In the genomic region with DNA sequence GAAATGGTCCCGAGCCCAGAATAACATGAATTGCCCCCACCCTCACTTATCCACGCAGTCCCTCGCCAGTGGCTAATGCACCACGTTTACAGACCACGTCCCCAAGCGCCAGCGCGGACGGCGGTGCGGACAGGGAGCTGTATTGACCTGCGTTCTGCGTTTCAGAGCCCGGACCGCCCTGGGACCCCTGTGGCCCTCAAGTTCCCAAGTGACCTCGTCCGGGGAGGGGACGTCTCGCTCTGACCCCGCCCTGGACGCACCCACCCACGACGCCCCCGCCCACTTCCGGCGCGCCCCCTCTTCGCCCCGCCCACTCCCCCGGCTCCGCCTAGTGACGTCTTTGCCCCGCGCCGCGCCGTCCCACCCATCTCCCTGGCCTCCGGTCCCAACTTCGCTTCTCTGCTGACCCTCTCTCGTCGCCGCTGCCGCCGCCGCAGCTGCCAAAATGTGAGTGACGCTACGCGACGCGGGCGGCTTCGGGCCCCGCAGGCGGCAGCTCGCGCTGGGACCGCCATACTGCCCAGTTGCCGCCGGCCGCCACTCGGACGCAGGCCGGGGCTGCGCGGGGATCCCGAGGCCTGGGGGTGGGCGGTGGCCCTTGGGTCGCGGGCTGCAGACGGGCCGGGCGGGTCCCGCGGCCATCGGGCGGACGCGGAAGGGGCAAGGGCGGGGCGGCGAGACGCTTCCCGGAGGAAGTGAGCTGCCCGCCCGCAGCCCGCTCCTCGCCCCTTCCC, we compare ENCODE assay signal across 8 cellular contexts. TPM values are rescaled to one million over a fixed set of nuclear protein-coding genes. Genes with fewer than 3 reads are reported as not detected.
A peak's percentile ranks its signal among the peaks of the same experiment; 100 is the strongest.
DNase-seq lines count a peak whose midpoint lies in the region; ATAC-seq lines count a peak whose summit lies in the region.

A gene with protein sequence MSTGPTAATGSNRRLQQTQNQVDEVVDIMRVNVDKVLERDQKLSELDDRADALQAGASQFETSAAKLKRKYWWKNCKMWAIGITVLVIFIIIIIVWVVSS (plus strand): TSS at position 358 of the 734 bp plus-strand sequence. CDS start 88 bp downstream, at position 446.

- CTCF ChIA-PET in activated CD8-positive, alpha-beta T cell treated with anti-CD3 and anti-CD28 coated beads, Interleukin-2, amount 10 ng/mL, durations not matched to agents 7 days and 5 days (lab: Charles Lee): interaction anchor here (0.9 to 1.3 kb wide), 3 partner anchors 10 to 44 kb away, joined by 3 to 5 read pairs (median 3); no protein-coding TSS in a partner anchor

- peaks cover 22% of the 10 kb centered on the region for H3K36me3 Mint-ChIP-seq in activated CD8-positive, alpha-beta T cell treated with anti-CD3 and anti-CD28 coated beads, Interleukin-2, amount 10 ng/mL, durations not matched to agents 7 days and 5 days (ENCODE audit: low read depth)

- DNase-seq in AG08395 (ENCODE audit: low spot score): peak; percentile 98
- peak; percentile 39 for DNase-seq in NCI-H82 treated with DMSO at 0.1 percent for 48 hours (lab: John Stamatoyannopoulos, UW; ENCODE audit: unreplicated experiment)
- peak; percentile 89 for DNase-seq in activated CD8-positive, alpha-beta T cell treated with anti-CD3 and anti-CD28 coated beads, Interleukin-2, amount 10 ng/mL, durations not matched to agents 7 days and 5 days
- DNase-seq in effector CD4-positive, alpha-beta T cell: peak; percentile 72
- DNase-seq in lung microvascular endothelial cell (ENCODE audit: low read depth in 2 of 2): peak; percentile 85 to 91
- DNase-seq in stimulated activated CD4-positive, alpha-beta T cell treated with anti-CD3 and anti-CD28 coated beads, TNF-alpha, amount 100 ng/mL, for 48 hours (ENCODE audit: low read depth in 3 of 3): peak; percentile 80 to 86 (median 83)

- H3K27ac Mint-ChIP-seq in activated CD8-positive, alpha-beta T cell treated with anti-CD3 and anti-CD28 coated beads, Interleukin-2, amount 10 ng/mL, durations not matched to agents 7 days and 5 days: peak within 1 kb of the TSS; percentile 84

- peaks cover 26% of the 10 kb centered on the region for H3K27me3 Mint-ChIP-seq in activated CD8-positive, alpha-beta T cell treated with anti-CD3 and anti-CD28 coated beads, Interleukin-2, amount 10 ng/mL, durations not matched to agents 7 days and 5 days (ENCODE audit: low read depth)

- H3K9me3 Mint-ChIP-seq in activated CD8-positive, alpha-beta T cell treated with anti-CD3 and anti-CD28 coated beads, Interleukin-2, amount 10 ng/mL, durations not matched to agents 7 days and 5 days (ENCODE audit: insufficient read depth): no peaks in the 10 kb centered on the region

- H3K4me3 Mint-ChIP-seq in activated CD8-positive, alpha-beta T cell treated with anti-CD3 and anti-CD28 coated beads, Interleukin-2, amount 10 ng/mL, durations not matched to agents 7 days and 5 days: peak within 1 kb of the TSS; percentile 83

- POLR2A ChIA-PET in activated CD8-positive, alpha-beta T cell treated with anti-CD3 and anti-CD28 coated beads, Interleukin-2, amount 10 ng/mL, durations not matched to agents 7 days and 5 days (lab: Charles Lee): interaction anchor here (0.5 to 1.5 kb wide), 4 partner anchors 9 to 149 kb away, joined by 3 to 7 read pairs (median 4); no protein-coding TSS in a partner anchor

- H3K4me1 Mint-ChIP-seq in activated CD8-positive, alpha-beta T cell treated with anti-CD3 and anti-CD28 coated beads, Interleukin-2, amount 10 ng/mL, durations not matched to agents 7 days and 5 days (ENCODE audit: low read depth): peaks cover 29% of the 10 kb centered on the region

- ATAC-seq in GM18873 (IDR thresholded peaks at IDR 0.05; ENCODE audit: low FRiP score, unreplicated experiment) (peak; percentile 50), HG03139 (IDR thresholded peaks at IDR 0.05; ENCODE audit: unreplicated experiment) (peak; percentile 75)
- ATAC-seq in activated CD8-positive, alpha-beta T cell treated with anti-CD3 and anti-CD28 coated beads, Interleukin-2, amount 10 ng/mL, durations not matched to agents 7 days and 5 days: peak; percentile 94

RNA-seq across cellular contexts. Expression of the gene that starts here (rescaled TPM):
- total RNA-seq in activated CD8-positive, alpha-beta T cell treated with anti-CD3 and anti-CD28 coated beads, Interleukin-2, amount 10 ng/mL, durations not matched to agents 7 days and 5 days: 10 to 100 TPM; 32.0 to 33.7 TPM
- total RNA-seq in lung microvascular endothelial cell: 74.1 and 95.2 TPM in 2 replicates

Comparison
In these comparisons a context has a peak if more than half of its experiments do, and no peak if none do; other contexts are left out.
1. Peak in every context shown above with its lines: DNase-seq and ATAC-seq.
2. DNase-seq: peak in every context shown above with its lines; median percentile 98 in AG08395; 89 in activated CD8-positive, alpha-beta T cell treated with anti-CD3 and anti-CD28 coated beads, Interleukin-2, amount 10 ng/mL, durations not matched to agents 7 days and 5 days; 88 in lung microvascular endothelial cell; 83 in stimulated activated CD4-positive, alpha-beta T cell treated with anti-CD3 and anti-CD28 coated beads, TNF-alpha, amount 100 ng/mL, for 48 hours; 72 in effector CD4-positive, alpha-beta T cell; 39 in NCI-H82 treated with DMSO at 0.1 percent for 48 hours.